In the genomic region with DNA sequence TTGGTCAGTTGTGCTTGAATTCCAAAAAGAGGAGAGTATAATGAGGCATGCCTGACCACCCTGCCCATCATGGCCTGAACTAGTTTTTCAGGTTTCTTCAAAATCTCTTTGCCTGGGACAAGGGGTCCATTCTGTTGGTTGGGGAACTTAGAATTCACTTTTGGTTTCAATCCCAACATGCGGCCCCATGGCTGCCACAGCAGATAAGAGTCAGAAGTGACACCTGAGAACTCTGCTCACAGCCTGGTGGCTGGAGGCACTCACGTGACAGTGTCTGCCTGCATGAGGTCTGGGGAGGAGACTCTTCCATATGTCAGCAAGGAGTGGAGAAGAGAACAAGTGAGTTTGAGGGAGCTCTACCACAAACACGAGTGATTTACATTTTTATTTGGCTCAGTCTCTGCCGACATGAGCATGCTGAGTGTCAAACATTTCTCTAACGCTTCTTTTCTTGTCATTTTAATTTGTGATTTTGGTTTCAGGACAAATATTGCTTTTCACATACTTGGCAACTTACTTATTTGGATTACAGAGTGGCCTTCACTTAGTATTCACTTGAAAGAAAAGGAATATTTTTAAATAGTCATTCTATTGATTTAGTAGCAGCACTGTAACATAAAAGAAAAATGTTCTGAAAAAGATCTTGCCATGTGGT, we compare ENCODE assay signal across 16 cellular contexts.
DNase-seq lines count a peak whose midpoint lies in the region; ATAC-seq, FAIRE-seq and TF ChIP-seq lines count a peak whose summit lies in the region.
"Had no signal": no experiment of that assay in that cellular context is flagged by ENCODE, and none has a peak within 500 bp of the region (broad histone marks: within the 10 kb centered on the region; RNA-seq: fewer than 3 reads in every experiment).

No MANE protein-coding gene starts in this region.

- H3K4me2 ChIP-seq in K562 (ENCODE audit: insufficient read depth, low read length): peak overlapping the region; percentile 6

- no peaks in the 10 kb centered on the region for H3K79me2 ChIP-seq in K562 (ENCODE audit: control insufficient read depth, insufficient read depth, low read length)

- DNase-seq in K562 (ENCODE audit: extremely low read depth in 1 of 4, low spot score in 3 of 4): peak; percentile 52 to 87 (median 74)
- DNase-seq in sigmoid colon: no peak
- DNase-seq in NCI-H510A (lab: John Stamatoyannopoulos, UW): no peak
- no peak for DNase-seq in suprapubic skin (ENCODE audit: low spot score in 2 of 2)
- DNase-seq in GF-D8 (lab: John Stamatoyannopoulos, UW): no peak
- DNase-seq: DMS53; esophagus squamous epithelium; H7; midbrain; NCI-H1092 treated with DMSO at 0.1 percent for 48 hours; NK-92 treated with Interleukin-12 subunit alpha and Interleukin-12 subunit beta, amount 100 ng/mL, for 24 hours; stimulated activated CD4-positive, alpha-beta T cell treated with anti-CD3 and anti-CD28 coated beads, Interleukin-2, amount 100 ng/mL, for 48 hours had no signal

- H4K20me1 ChIP-seq in K562 (replicated peaks; ENCODE audit: control insufficient read depth, insufficient read depth, low read length): no peaks in the 10 kb centered on the region

- CTCF ChIA-PET in K562 (lab: Yijun Ruan, JAX; ENCODE audit: low intra/inter-chr PET ratio): no interaction called here

- no peaks in the 10 kb centered on the region for H3K36me3 ChIP-seq in K562 (ENCODE audit: control insufficient read depth, insufficient read depth, low read length)
- H3K36me3 ChIP-seq in sigmoid colon: no peaks in the 10 kb centered on the region
- H3K36me3 ChIP-seq in suprapubic skin: no peaks in the 10 kb centered on the region
- H3K36me3 ChIP-seq: cardiac muscle cell, esophagus squamous epithelium had no signal

- no peak for TF ChIP-seq RAD21 in K562 (CRISPR knock-in tag; conservative IDR thresholded peaks at IDR 0.05 in 1 of 2, IDR thresholded peaks at IDR 0.05 in 1 of 2)

- H3K27ac ChIP-seq in K562 (ENCODE audit: extremely low read depth, low read depth, low read length): peak overlapping the region; percentile 26; the same call in 2 of the 3 replicates
- peak overlapping the region in 3 of 4 donors; percentile 37 to 53 (median 48) for H3K27ac ChIP-seq in sigmoid colon
- no peak overlapping the region for H3K27ac ChIP-seq in suprapubic skin
- H3K27ac ChIP-seq: cardiac muscle cell, esophagus squamous epithelium had no signal

- ATAC-seq in GM19397 (IDR thresholded peaks at IDR 0.05; ENCODE audit: unreplicated experiment) (peak; percentile 60), HG03432 (IDR thresholded peaks at IDR 0.05; ENCODE audit: unreplicated experiment) (peak; percentile 44), K562 (peak; percentile 93)

- TF ChIP-seq EP300 in K562 (IDR thresholded peaks at IDR 0.05; ENCODE audit: low read length) (no peak), sigmoid colon (IDR thresholded peaks at IDR 0.05) (no peak), suprapubic skin (IDR thresholded peaks at IDR 0.05) (no peak)

- H3K27me3 ChIP-seq in K562 (ENCODE audit: control insufficient read depth in 2 of 2, insufficient read depth in 2 of 2, low read length in 2 of 2) (no peaks in the 10 kb centered on the region), sigmoid colon (no peaks in the 10 kb centered on the region), suprapubic skin (no peaks in the 10 kb centered on the region)
- H3K27me3 ChIP-seq: cardiac muscle cell, esophagus squamous epithelium had no signal

- WGBS in K562 (ENCODE audit: insufficient coverage, low coverage, missing lambda C conversion rate): 4% methylated on average over 5 of the region's 5 CpGs
- 52 to 75% methylated on average over 5 of the region's 5 CpGs for WGBS in sigmoid colon, 2 donors
- 31% methylated on average over 4 of the region's 5 CpGs for WGBS in suprapubic skin

- H3K9ac ChIP-seq in K562 (ENCODE audit: insufficient read depth in 1 of 2, low read depth in 2 of 2, low read length in 2 of 2): no peak overlapping the region; a peak in 1 of 4 replicates

- H3K9me1 ChIP-seq in K562 (ENCODE audit: control insufficient read depth, insufficient read depth, low read length): no peaks in the 10 kb centered on the region

- FAIRE-seq in K562 (lab: Jason Lieb, UNC): peak; percentile 92
- FAIRE-seq: islet of Langerhans had no signal

- TF ChIP-seq CTCF in K562 (IDR thresholded peaks at IDR 0.05 in 2 of 3, conservative IDR thresholded peaks at IDR 0.05 in 1 of 3; ENCODE audit: insufficient read depth in 2 of 3, low read depth in 1 of 3, low read length in 3 of 3) (no peak), sigmoid colon (IDR thresholded peaks at IDR 0.05) (no peak), suprapubic skin (IDR thresholded peaks at IDR 0.05) (no peak)

- POLR2A ChIA-PET in K562 (lab: Yijun Ruan, JAX): interaction anchor here (1.2 kb wide), 1 partner anchor 9 kb away, joined by 3 read pairs; no protein-coding TSS in a partner anchor

- no peak overlapping the region for H3K4me3 ChIP-seq in K562
- no peak overlapping the region for H3K4me3 ChIP-seq in sigmoid colon
- H3K4me3 ChIP-seq in suprapubic skin: no peak overlapping the region
- H3K4me3 ChIP-seq: cardiac muscle cell, esophagus squamous epithelium had no signal

- in situ Hi-C loops in K562 (cut with MboI): no loop called here

- TF ChIP-seq POLR2A in K562 (conservative IDR thresholded peaks at IDR 0.05): no peak
- TF ChIP-seq POLR2A in sigmoid colon (IDR thresholded peaks at IDR 0.05): no peak
- TF ChIP-seq POLR2A in suprapubic skin (IDR thresholded peaks at IDR 0.05): no peak

- intact Hi-C loops in K562 (cut with micrococcal nuclease) (no loop called here), sigmoid colon (cut with DNase I) (no loop called here)

- peak overlapping the region; percentile 91 for H2AFZ ChIP-seq in K562 (ENCODE audit: low read depth, low read length)

- no TSS peak for BruUV-seq in K562 (replicated peaks; lab: Mats Ljungman, UMichigan)

- H3K4me1 ChIP-seq in K562 (replicated peaks in 1 of 2; ENCODE audit: control insufficient read depth in 2 of 2, insufficient read depth in 2 of 2, low read length in 2 of 2) (peaks cover 4 to 26% of the 10 kb centered on the region in 2 experiments; a peak in 4 of 5 replicates), sigmoid colon (peaks cover 0 to 54% (median 44%) of the 10 kb centered on the region in 4 donors), suprapubic skin (peaks cover 5% of the 10 kb centered on the region)

- H3K9me3 ChIP-seq in K562 (replicated peaks; ENCODE audit: control insufficient read depth, insufficient read depth, low read depth, low read length) (peaks cover 8% of the 10 kb centered on the region; the same call in 1 of the 2 replicates), sigmoid colon (peaks cover 0 to 3% (median 0%) of the 10 kb centered on the region in 4 donors), suprapubic skin (no peaks in the 10 kb centered on the region)

TF ChIP-seq in K562, 482 proteins besides CTCF, POLR2A, EP300 and RAD21 (continues in another document):
- TF ChIP-seq, protein P1, sequence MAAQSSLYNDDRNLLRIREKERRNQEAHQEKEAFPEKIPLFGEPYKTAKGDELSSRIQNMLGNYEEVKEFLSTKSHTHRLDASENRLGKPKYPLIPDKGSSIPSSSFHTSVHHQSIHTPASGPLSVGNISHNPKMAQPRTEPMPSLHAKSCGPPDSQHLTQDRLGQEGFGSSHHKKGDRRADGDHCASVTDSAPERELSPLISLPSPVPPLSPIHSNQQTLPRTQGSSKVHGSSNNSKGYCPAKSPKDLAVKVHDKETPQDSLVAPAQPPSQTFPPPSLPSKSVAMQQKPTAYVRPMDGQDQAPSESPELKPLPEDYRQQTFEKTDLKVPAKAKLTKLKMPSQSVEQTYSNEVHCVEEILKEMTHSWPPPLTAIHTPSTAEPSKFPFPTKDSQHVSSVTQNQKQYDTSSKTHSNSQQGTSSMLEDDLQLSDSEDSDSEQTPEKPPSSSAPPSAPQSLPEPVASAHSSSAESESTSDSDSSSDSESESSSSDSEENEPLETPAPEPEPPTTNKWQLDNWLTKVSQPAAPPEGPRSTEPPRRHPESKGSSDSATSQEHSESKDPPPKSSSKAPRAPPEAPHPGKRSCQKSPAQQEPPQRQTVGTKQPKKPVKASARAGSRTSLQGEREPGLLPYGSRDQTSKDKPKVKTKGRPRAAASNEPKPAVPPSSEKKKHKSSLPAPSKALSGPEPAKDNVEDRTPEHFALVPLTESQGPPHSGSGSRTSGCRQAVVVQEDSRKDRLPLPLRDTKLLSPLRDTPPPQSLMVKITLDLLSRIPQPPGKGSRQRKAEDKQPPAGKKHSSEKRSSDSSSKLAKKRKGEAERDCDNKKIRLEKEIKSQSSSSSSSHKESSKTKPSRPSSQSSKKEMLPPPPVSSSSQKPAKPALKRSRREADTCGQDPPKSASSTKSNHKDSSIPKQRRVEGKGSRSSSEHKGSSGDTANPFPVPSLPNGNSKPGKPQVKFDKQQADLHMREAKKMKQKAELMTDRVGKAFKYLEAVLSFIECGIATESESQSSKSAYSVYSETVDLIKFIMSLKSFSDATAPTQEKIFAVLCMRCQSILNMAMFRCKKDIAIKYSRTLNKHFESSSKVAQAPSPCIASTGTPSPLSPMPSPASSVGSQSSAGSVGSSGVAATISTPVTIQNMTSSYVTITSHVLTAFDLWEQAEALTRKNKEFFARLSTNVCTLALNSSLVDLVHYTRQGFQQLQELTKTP (IDR thresholded peaks at IDR 0.05; ENCODE audit: low read depth in 1 of 2, partially characterized antibody in 2 of 2): no peak
- TF ChIP-seq MTA1 (IDR thresholded peaks at IDR 0.05; ENCODE audit: borderline replicate concordance) (no peak), CBX3 (IDR thresholded peaks at IDR 0.05; ENCODE audit: borderline replicate concordance in 1 of 2, low read length in 2 of 2) (peak in 1 of 2 experiments; percentile 92; a peak in 1 of 3 replicates), LEF1 (IDR thresholded peaks at IDR 0.05) (peak; percentile 49; the same call in 1 of the 2 replicates)
- TF ChIP-seq, protein P2, sequence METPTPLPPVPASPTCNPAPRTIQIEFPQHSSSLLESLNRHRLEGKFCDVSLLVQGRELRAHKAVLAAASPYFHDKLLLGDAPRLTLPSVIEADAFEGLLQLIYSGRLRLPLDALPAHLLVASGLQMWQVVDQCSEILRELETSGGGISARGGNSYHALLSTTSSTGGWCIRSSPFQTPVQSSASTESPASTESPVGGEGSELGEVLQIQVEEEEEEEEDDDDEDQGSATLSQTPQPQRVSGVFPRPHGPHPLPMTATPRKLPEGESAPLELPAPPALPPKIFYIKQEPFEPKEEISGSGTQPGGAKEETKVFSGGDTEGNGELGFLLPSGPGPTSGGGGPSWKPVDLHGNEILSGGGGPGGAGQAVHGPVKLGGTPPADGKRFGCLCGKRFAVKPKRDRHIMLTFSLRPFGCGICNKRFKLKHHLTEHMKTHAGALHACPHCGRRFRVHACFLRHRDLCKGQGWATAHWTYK (CRISPR knock-in tag; IDR thresholded peaks at IDR 0.05): peak; percentile 50; the same call in 1 of the 2 replicates

Comparison
In these comparisons a context has a peak if more than half of its experiments do, and no peak if none do; other contexts are left out.
1. DNase-seq: peak in K562 (4 of 4); none in sigmoid colon (single experiment), NCI-H510A (single experiment), suprapubic skin (0 of 2) and GF-D8 (single experiment).
2. Peak in every context shown above with its lines, with median percentiles within 50 percentile points of each other: ATAC-seq.